In the genomic region with DNA sequence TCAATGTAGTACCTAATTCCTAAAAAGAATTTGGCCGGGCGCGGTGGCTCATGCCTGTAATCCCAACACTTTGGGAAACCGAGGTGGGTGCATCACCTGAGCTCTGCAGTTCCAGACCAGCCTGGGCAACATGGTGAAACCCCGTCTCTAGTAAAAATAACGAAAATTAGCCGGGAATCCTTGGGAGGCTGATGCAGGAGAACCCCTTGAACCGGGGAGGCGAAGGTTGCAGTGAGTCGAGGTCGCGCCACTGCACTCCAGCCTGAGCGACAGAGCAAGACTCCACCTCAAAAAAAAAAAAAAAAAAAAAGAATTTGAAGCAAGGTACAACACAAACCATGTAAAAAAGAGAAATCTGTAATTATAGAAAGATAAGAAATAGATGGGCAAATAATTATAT, we compare ENCODE assay signal across 1 cellular context.
TF ChIP-seq lines count a peak whose summit lies in the region.

No MANE protein-coding gene starts in this region.

TF ChIP-seq in HepG2, 621 proteins besides CTCF, POLR2A, EP300 and RAD21:
- TF ChIP-seq, protein P1, sequence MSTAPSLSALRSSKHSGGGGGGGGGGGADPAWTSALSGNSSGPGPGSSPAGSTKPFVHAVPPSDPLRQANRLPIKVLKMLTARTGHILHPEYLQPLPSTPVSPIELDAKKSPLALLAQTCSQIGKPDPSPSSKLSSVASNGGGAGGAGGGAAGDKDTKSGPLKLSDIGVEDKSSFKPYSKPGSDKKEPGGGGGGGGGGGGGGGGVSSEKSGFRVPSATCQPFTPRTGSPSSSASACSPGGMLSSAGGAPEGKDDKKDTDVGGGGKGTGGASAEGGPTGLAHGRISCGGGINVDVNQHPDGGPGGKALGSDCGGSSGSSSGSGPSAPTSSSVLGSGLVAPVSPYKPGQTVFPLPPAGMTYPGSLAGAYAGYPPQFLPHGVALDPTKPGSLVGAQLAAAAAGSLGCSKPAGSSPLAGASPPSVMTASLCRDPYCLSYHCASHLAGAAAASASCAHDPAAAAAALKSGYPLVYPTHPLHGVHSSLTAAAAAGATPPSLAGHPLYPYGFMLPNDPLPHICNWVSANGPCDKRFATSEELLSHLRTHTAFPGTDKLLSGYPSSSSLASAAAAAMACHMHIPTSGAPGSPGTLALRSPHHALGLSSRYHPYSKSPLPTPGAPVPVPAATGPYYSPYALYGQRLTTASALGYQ (CRISPR knock-in tag; IDR thresholded peaks at IDR 0.05), result 0 out of 2 replicates have a peak, but pooled peaks have one; percentile 10
- peak; percentile 79; the same call in 1 of the 2 replicates for TF ChIP-seq ZNF441 (CRISPR knock-in tag; IDR thresholded peaks at IDR 0.05; ENCODE audit: borderline replicate concordance)
